Comparison of ENCODE assay signal across 34 cellular contexts in genomic region chr5:117393125-117393524, GRCh38.
"Had no signal": no experiment of that assay in that cellular context is flagged by ENCODE, and none has a peak within 500 bp of the region (broad histone marks: within the 10 kb centered on the region; RNA-seq: fewer than 3 reads in every experiment).

No MANE protein-coding gene starts in this region.

- H3K36me3 ChIP-seq: MG63 had no signal

- H3K27me3 ChIP-seq: MG63 had no signal

- H3K9me3 ChIP-seq: MG63 had no signal

- DNase-seq: Karpas-422, Kasumi-1, MG63, MM.1S, MV-4-11, NCI-H1048, NCI-H1092, NCI-H1092 treated with DMSO at 0.1 percent for 48 hours, NCI-H1105, NCI-H1105 treated with DMSO at 0.1 percent for 48 hours, NCI-H1417, NCI-H1417 treated with DMSO at 0.1 percent for 48 hours, NCI-H1436, NCI-H1436 treated with DMSO at 0.1 percent for 48 hours, NCI-H146, NCI-H1694, NCI-H1694 treated with DMSO at 0.1 percent for 48 hours, NCI-H187, NCI-H187 treated with DMSO at 0.1 percent for 48 hours, NCI-H1930, NCI-H2029, NCI-H2029 treated with DMSO at 0.1 percent for 48 hours, NCI-H2081, NCI-H2081 treated with DMSO at 0.1 percent for 48 hours, NCI-H2107, NCI-H2171, NCI-H2171 treated with DMSO at 0.1 percent for 48 hours, NCI-H2227 treated with DMSO at 0.1 percent for 48 hours, NCI-H226, NCI-H345, NCI-H446, NCI-H446 treated with DMSO at 0.1 percent for 48 hours, NCI-H510A had no signal

- H3K27ac ChIP-seq: KMS-11 had no signal

- H3K4me3 ChIP-seq: MG63 had no signal
